9 cellular contexts compared by ENCODE assay signal in the genomic region with DNA sequence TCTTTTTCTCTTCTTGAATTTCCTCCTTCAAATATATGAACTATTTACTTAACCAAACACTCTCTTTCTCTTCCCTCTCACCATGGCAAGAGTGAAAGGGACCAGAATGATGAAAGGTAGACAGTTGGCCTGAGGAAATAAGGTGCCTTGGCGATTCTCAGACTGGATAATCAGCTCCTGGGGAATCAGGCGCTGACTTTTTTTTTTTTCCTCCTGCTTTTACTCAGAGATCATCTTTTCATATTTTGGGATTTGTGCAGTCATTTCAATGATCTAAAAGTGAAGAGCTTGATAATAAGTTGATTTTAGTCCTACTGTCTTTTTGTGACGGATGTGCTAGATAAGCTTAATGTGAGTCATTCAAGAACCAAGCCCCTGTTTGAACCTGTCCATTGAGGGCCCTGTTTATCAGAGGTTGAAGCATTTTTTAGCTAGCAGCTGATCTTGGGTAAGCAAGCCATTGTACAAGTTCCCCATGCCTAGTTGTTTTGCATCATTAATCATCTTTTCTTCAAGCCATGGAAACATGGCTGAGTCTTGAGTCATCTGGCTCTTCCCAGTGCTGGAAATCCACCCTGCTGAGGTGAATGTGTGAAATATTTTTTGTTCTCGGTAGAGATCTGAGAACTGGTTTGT. TPM values are rescaled to one million over a fixed set of nuclear protein-coding genes. Genes with fewer than 3 reads are reported as not detected.
DNase-seq lines count a peak whose midpoint lies in the region.
"Had no signal": no experiment of that assay in that cellular context is flagged by ENCODE, and none has a peak within 500 bp of the region (broad histone marks: within the 10 kb centered on the region; RNA-seq: fewer than 3 reads in every experiment).

No MANE protein-coding gene starts in this region.

- peak; percentile 94 for DNase-seq in EH (ENCODE audit: low read depth)
- peak; percentile 9 for DNase-seq in MV-4-11 (lab: John Stamatoyannopoulos, UW)
- DNase-seq in non-pigmented ciliary epithelial cell (ENCODE audit: low read depth), result peak; percentile 93
- no peak for DNase-seq in nucleus accumbens (lab: John Stamatoyannopoulos, UW)
- no peak for DNase-seq in activated gamma-delta T cell treated with Interleukin-2 at 50 U/mL for 16 hours
- DNase-seq in NCI-H1048 (lab: John Stamatoyannopoulos, UW), result no peak
- no peak for DNase-seq in NOMO-1 treated with dmso at 0.1 percent for 144 hours (lab: John Stamatoyannopoulos, UW; ENCODE audit: unreplicated experiment)
- DNase-seq: Karpas-422 had no signal

- H3K27me3 ChIP-seq in ectodermal cell (ENCODE audit: control insufficient read depth, insufficient read depth, low read length, poor library complexity, severe bottlenecking), result no peaks in the 10 kb centered on the region

- peaks cover 18% of the 10 kb centered on the region for H3K4me1 ChIP-seq in ectodermal cell (ENCODE audit: control insufficient read depth, insufficient read depth, low read length)

- no peaks in the 10 kb centered on the region for H3K9me3 ChIP-seq in ectodermal cell (ENCODE audit: control insufficient read depth, low read length)

- H3K36me3 ChIP-seq in ectodermal cell (ENCODE audit: control insufficient read depth, insufficient read depth, low read length), result no peaks in the 10 kb centered on the region

- H3K27ac ChIP-seq in ectodermal cell (ENCODE audit: insufficient read depth, low read depth, low read length, poor library complexity, severe bottlenecking), result peak overlapping the region; percentile 60

- WGBS in ectodermal cell, 2 experiments, result 72 to 75% methylated on average over 4 of the region's 4 CpGs

- H3K4me3 ChIP-seq in ectodermal cell (ENCODE audit: insufficient read depth, low read depth, low read length), result no peak overlapping the region

RNA-seq across cellular contexts. Expression of a gene that starts 40.8 kb away (rescaled TPM):
- 116 TPM for polyA plus RNA-seq in ectodermal cell (2013, experiment 1 of 4)
- 108 TPM for polyA plus RNA-seq in ectodermal cell (2013, experiment 2 of 4)
- polyA plus RNA-seq in ectodermal cell (2013, experiment 3 of 4), result 74.6 TPM
- 87.3 TPM for polyA plus RNA-seq in ectodermal cell (2013, experiment 4 of 4)

RNA-seq across cellular contexts. Expression of a gene that starts 41.6 kb away (rescaled TPM):
- polyA plus RNA-seq in ectodermal cell (2013, experiment 1 of 4), result 64.2 TPM
- 66.4 TPM for polyA plus RNA-seq in ectodermal cell (2013, experiment 2 of 4)
- polyA plus RNA-seq in ectodermal cell (2013, experiment 3 of 4), result 55.7 TPM
- 59.9 TPM for polyA plus RNA-seq in ectodermal cell (2013, experiment 4 of 4)

Comparison
In these comparisons a context has a peak if more than half of its experiments do, and no peak if none do; other contexts are left out.
1. DNase-seq: peak in EH (single experiment), MV-4-11 (single experiment) and non-pigmented ciliary epithelial cell (single experiment); none in nucleus accumbens (0 of 56), activated gamma-delta T cell treated with Interleukin-2 at 50 U/mL for 16 hours (single experiment), NCI-H1048 (single experiment) and NOMO-1 treated with dmso at 0.1 percent for 144 hours (single experiment).